Comparison of ENCODE assay signal across 11 cellular contexts in genomic region chr7:1938788-1939433, GRCh38.
DNase-seq lines count a peak whose midpoint lies in the region; ATAC-seq, FAIRE-seq and TF ChIP-seq lines count a peak whose summit lies in the region.
"Had no signal": no experiment of that assay in that cellular context is flagged by ENCODE, and none has a peak within 500 bp of the region (broad histone marks: within the 10 kb centered on the region; RNA-seq: fewer than 3 reads in every experiment).

No MANE protein-coding gene starts in this region.

- peak overlapping the region; percentile 13 to 99 (median 95) for H3K27ac Mint-ChIP-seq in CD14-positive monocyte

- peaks cover 0 to 6% (median 1%) of the 10 kb centered on the region in 7 donors for H3K9me3 Mint-ChIP-seq in CD14-positive monocyte

- ATAC-seq in GM18867 (IDR thresholded peaks at IDR 0.05; ENCODE audit: unreplicated experiment) (peak; percentile 5), left lung (peak; percentile 2), omental fat pad (ENCODE audit: low FRiP score) (no peak)

- peak overlapping the region in 1 of 2 donors; percentile 48 for H3K4me3 ChIP-seq in left lung
- peak overlapping the region in 1 of 2 donors; percentile 43 for H3K4me3 ChIP-seq in small intestine (ENCODE audit: low read depth in 1 of 2, low read length in 2 of 2)
- H3K4me3 ChIP-seq: HAP-1, SK-N-MC had no signal

- H3K4me3 Mint-ChIP-seq in CD14-positive monocyte = peak overlapping the region; percentile 88 to 94
- H3K4me3 Mint-ChIP-seq: nephron progenitor cell had no signal

- H3K4me1 ChIP-seq in left lung = peaks cover 0 to 41% of the 10 kb centered on the region in 2 donors
- no peaks in the 10 kb centered on the region for H3K4me1 ChIP-seq in small intestine (ENCODE audit: control insufficient read depth in 2 of 2, insufficient read depth in 1 of 2, low read depth in 1 of 2, low read length in 1 of 2)

- intact Hi-C loops in CD14-positive monocyte (cut with micrococcal nuclease) = no loop called here
- intact Hi-C loops in left lung (cut with DNase I) = loop anchor here in 1 of 2 donors (10.0 kb wide), 1 partner anchor 146 kb away; no protein-coding TSS in a partner anchor

- H3K27ac ChIP-seq in left lung = peak overlapping the region in 1 of 2 donors; percentile 85
- peak overlapping the region in 1 of 2 donors; percentile 88 for H3K27ac ChIP-seq in small intestine (ENCODE audit: low read depth in 1 of 2, low read length in 1 of 2)
- H3K27ac ChIP-seq: SK-N-MC had no signal

- WGBS in small intestine, 3 donors = 81 to 92% (median 92%) methylated on average over 31 to 39 of the region's 39 CpGs

- H3K9me3 ChIP-seq in left lung (no peaks in the 10 kb centered on the region), small intestine (ENCODE audit: control insufficient read depth, low read depth) (no peaks in the 10 kb centered on the region)
- H3K9me3 ChIP-seq: HAP-1 had no signal

- FAIRE-seq in small intestine (lab: Jason Lieb, UNC) = no peak

- H3K27me3 Mint-ChIP-seq in CD14-positive monocyte (ENCODE audit: low read depth in 3 of 3) = peaks cover 0 to 5% (median 2%) of the 10 kb centered on the region in 3 donors

- H3K36me3 ChIP-seq in left lung (peaks cover 0 to 20% of the 10 kb centered on the region in 2 donors), small intestine (ENCODE audit: control insufficient read depth in 2 of 2, insufficient read depth in 2 of 2, low read length in 2 of 2) (no peaks in the 10 kb centered on the region)
- H3K36me3 ChIP-seq: HAP-1 had no signal

- H3K36me3 Mint-ChIP-seq in CD14-positive monocyte = peaks cover 32 to 36% of the 10 kb centered on the region in 2 donors

- TF ChIP-seq CTCF in CD14-positive monocyte (IDR thresholded peaks at IDR 0.05) (no peak), left lung (IDR thresholded peaks at IDR 0.05) (no peak), omental fat pad (IDR thresholded peaks at IDR 0.05) (no peak)

- DNase-seq in CD14-positive monocyte (ENCODE audit: low spot score) (no peak), left lung (peak; percentile 26 to 82), small intestine (no peak), NCI-H1436 treated with DMSO at 0.1 percent for 48 hours (lab: John Stamatoyannopoulos, UW) (no peak), 8988T (no peak), omental fat pad (ENCODE audit: low spot score) (no peak)
- peak; percentile 39 to 46 for DNase-seq in activated T-cell treated with anti-CD3 and anti-CD28 coated beads, Interleukin-2, amount 50 U/mL, for 48 hours
- DNase-seq: nephron progenitor cell had no signal

- no peaks in the 10 kb centered on the region for H3K27me3 ChIP-seq in left lung
- no peaks in the 10 kb centered on the region for H3K27me3 ChIP-seq in small intestine (ENCODE audit: control insufficient read depth in 2 of 2, insufficient read depth in 2 of 2, low read length in 2 of 2)

- peaks cover 56% of the 10 kb centered on the region for H3K4me1 Mint-ChIP-seq in CD14-positive monocyte

Comparison
In these comparisons a context has a peak if more than half of its experiments do, and no peak if none do; other contexts are left out.
1. DNase-seq: peak in activated T-cell treated with anti-CD3 and anti-CD28 coated beads, Interleukin-2, amount 50 U/mL, for 48 hours (2 of 2) and left lung (2 of 2); none in CD14-positive monocyte (single experiment), small intestine (single experiment), NCI-H1436 treated with DMSO at 0.1 percent for 48 hours (single experiment), 8988T (single experiment) and omental fat pad (single experiment).